Comparison of ENCODE assay signal across 10 cellular contexts in the genomic region with DNA sequence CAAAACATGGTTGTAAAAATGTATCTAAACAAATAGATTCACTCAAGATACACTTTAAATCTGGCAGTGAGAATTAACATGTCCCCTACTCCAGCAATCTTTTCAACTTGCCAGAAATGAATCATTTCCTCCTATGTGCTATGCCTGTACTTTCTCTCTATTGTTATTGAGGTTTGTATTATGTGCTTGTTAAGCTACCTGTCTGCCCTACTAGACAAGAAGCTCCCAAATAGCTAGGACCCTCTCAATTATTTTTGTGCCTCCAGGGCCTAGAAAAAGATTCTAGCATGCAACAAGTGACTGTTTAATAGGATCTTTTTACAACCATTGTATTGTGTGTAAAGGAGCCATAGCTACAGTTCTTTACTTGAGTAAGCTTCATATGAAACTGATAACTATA. TPM values are rescaled to one million over a fixed set of nuclear protein-coding genes. Genes with fewer than 3 reads are reported as not detected.
DNase-seq lines count a peak whose midpoint lies in the region; ATAC-seq and TF ChIP-seq lines count a peak whose summit lies in the region.
"Had no signal": no experiment of that assay in that cellular context is flagged by ENCODE, and none has a peak within 500 bp of the region (broad histone marks: within the 10 kb centered on the region; RNA-seq: fewer than 3 reads in every experiment).

No MANE protein-coding gene starts in this region.

- peak overlapping the region; percentile 37 for H3K4me2 ChIP-seq in PC-3 (ENCODE audit: low read length)
- no peak overlapping the region for H3K4me2 ChIP-seq in hepatocyte

- intact Hi-C loops in PC-3 (cut with micrococcal nuclease) = loop anchor here (5.0 kb wide), 1 partner anchor 50 kb away; no protein-coding TSS in a partner anchor

- H3K4me1 ChIP-seq in PC-3 (ENCODE audit: insufficient read depth, low read length) (peaks cover 13% of the 10 kb centered on the region), hepatocyte (ENCODE audit: insufficient read depth) (no peaks in the 10 kb centered on the region)
- H3K4me1 ChIP-seq: testis had no signal

- no TSS peak for BruUV-seq in PC-3 (replicated peaks; lab: Mats Ljungman, UMichigan)

- POLR2A ChIA-PET in PC-3 (lab: Charles Lee; ENCODE audit: unreplicated experiment) = no interaction called here

- no peaks in the 10 kb centered on the region for H3K9me2 ChIP-seq in PC-3 (replicated peaks; ENCODE audit: low read length)
- no peaks in the 10 kb centered on the region for H3K9me2 ChIP-seq in hepatocyte (replicated peaks; ENCODE audit: insufficient read depth)

- no peak overlapping the region for H3K27ac ChIP-seq in PC-3 (ENCODE audit: low read length)
- no peak overlapping the region for H3K27ac ChIP-seq in hepatocyte
- H3K27ac ChIP-seq: testis had no signal

- CTCF ChIA-PET in PC-3 (lab: Charles Lee) = no interaction called here

- H4K20me1 ChIP-seq in PC-3 (ENCODE audit: low read length) (no peaks in the 10 kb centered on the region), hepatocyte (ENCODE audit: insufficient read depth, poor library complexity, severe bottlenecking) (no peaks in the 10 kb centered on the region)

- H3K36me3 ChIP-seq in PC-3 (ENCODE audit: low read depth, low read length) = no peaks in the 10 kb centered on the region
- no peaks in the 10 kb centered on the region for H3K36me3 ChIP-seq in hepatocyte (replicated peaks; ENCODE audit: insufficient read depth, low read depth)

- H3K27me3 ChIP-seq in PC-3 (ENCODE audit: low read length) (no peaks in the 10 kb centered on the region), hepatocyte (no peaks in the 10 kb centered on the region)
- H3K27me3 ChIP-seq: testis had no signal

- ATAC-seq in GM21529 (IDR thresholded peaks at IDR 0.05; ENCODE audit: unreplicated experiment) = peak; percentile 15
- no peak for ATAC-seq in PC-3
- ATAC-seq: esophagus mucosa had no signal

- TF ChIP-seq CTCF in GM12865 (IDR thresholded peaks at IDR 0.05; ENCODE audit: insufficient read depth, low read depth, low read length, missing control alignments) = no peak
- no peak for TF ChIP-seq CTCF in PC-3 (conservative IDR thresholded peaks at IDR 0.05; ENCODE audit: low read depth, low read length)
- TF ChIP-seq CTCF in hepatocyte (IDR thresholded peaks at IDR 0.05; ENCODE audit: poor library complexity) = no peak

- no peak overlapping the region for H2AFZ ChIP-seq in PC-3 (ENCODE audit: low read length)
- no peak overlapping the region for H2AFZ ChIP-seq in hepatocyte

- no peak overlapping the region for H3K9ac ChIP-seq in PC-3 (ENCODE audit: low read length)

- H3K79me2 ChIP-seq in PC-3 (ENCODE audit: low read length) = peaks cover 10% of the 10 kb centered on the region
- H3K79me2 ChIP-seq in hepatocyte = no peaks in the 10 kb centered on the region

- peak overlapping the region; percentile 90 for H3K4me3 ChIP-seq in GM12865 (ENCODE audit: low read depth, low read length)
- H3K4me3 ChIP-seq in PC-3 (ENCODE audit: low read length) = peak overlapping the region; percentile 40; the same call in 1 of the 2 replicates
- no peak overlapping the region for H3K4me3 ChIP-seq in hepatocyte
- H3K4me3 ChIP-seq: testis had no signal

- H3K9me3 ChIP-seq in PC-3 (ENCODE audit: low read length) (no peaks in the 10 kb centered on the region), hepatocyte (ENCODE audit: low read depth) (no peaks in the 10 kb centered on the region)
- H3K9me3 ChIP-seq: testis had no signal

- DNase-seq in GM12865 (ENCODE audit: low read depth) = peak; percentile 48
- peak; percentile 53 for DNase-seq in PC-3
- DNase-seq in lung microvascular endothelial cell (ENCODE audit: low read depth in 2 of 2) = peak; percentile 63 to 77
- no peak for DNase-seq in ecto neural progenitor cell (ENCODE audit: low spot score)
- DNase-seq in hepatocyte (ENCODE audit: low spot score) = no peak
- no peak for DNase-seq in stimulated activated CD4-positive, alpha-beta T cell treated with anti-CD3 and anti-CD28 coated beads, Interleukin-4, amount 100 ng/mL, for 4 hours
- DNase-seq in T-helper 9 cell = no peak
- DNase-seq: testis had no signal

- H3F3A ChIP-seq in PC-3 (ENCODE audit: low read length, unreplicated experiment) = no peaks in the 10 kb centered on the region

RNA-seq across cellular contexts. Expression of gene SAP30, which starts 3.5 kb away (rescaled TPM):
- total RNA-seq in PC-3 (2014; rRNA removed) (33.2 and 38.8 TPM in 2 replicates), lung microvascular endothelial cell (13.5 and 16.1 TPM in 2 replicates), hepatocyte (16.5 and 17.5 TPM in 2 replicates)
- 26.4 and 28.2 TPM in 2 replicates for polyA plus RNA-seq in hepatocyte

RNA-seq across cellular contexts. Expression of gene SCRG1, which starts 31.6 kb away (rescaled TPM):
- not detected in 2 replicates for total RNA-seq in PC-3 (2014; rRNA removed)
- not detected in 2 replicates for total RNA-seq in lung microvascular endothelial cell
- 2.1 and 3.5 TPM in 2 replicates for total RNA-seq in hepatocyte
- polyA plus RNA-seq in hepatocyte = 5.1 and 6.1 TPM in 2 replicates

RNA-seq across cellular contexts. Expression of gene HMGB2, which starts 33.1 kb away (rescaled TPM):
- total RNA-seq in PC-3 (2014; rRNA removed) (111 and 139 TPM in 2 replicates), lung microvascular endothelial cell (34.5 and 71.0 TPM in 2 replicates), hepatocyte (50.9 and 62.3 TPM in 2 replicates)
- 84.4 and 87.0 TPM in 2 replicates for polyA plus RNA-seq in hepatocyte

Comparison
In these comparisons a context has a peak if more than half of its experiments do, and no peak if none do; other contexts are left out.
1. DNase-seq: peak in GM12865 (single experiment), PC-3 (single experiment) and lung microvascular endothelial cell (2 of 2); none in ecto neural progenitor cell (single experiment), hepatocyte (single experiment), stimulated activated CD4-positive, alpha-beta T cell treated with anti-CD3 and anti-CD28 coated beads, Interleukin-4, amount 100 ng/mL, for 4 hours (0 of 2) and T-helper 9 cell (single experiment).